Comparison of ENCODE assay signal across 8 cellular contexts in genomic region chr20:36399147-36399968, GRCh38.
DNase-seq lines count a peak whose midpoint lies in the region; ATAC-seq and TF ChIP-seq lines count a peak whose summit lies in the region.

No MANE protein-coding gene starts in this region.

- H3K4me3 ChIP-seq in kidney epithelial cell (ENCODE audit: low read depth, low read length) (no peak overlapping the region), upper lobe of right lung (no peak overlapping the region)

- H3K27me3 ChIP-seq in CD4-positive, alpha-beta T cell (ENCODE audit: control insufficient read depth, insufficient read depth, low read length): peaks cover 22% of the 10 kb centered on the region
- H3K27me3 ChIP-seq in kidney epithelial cell (ENCODE audit: control insufficient read depth, insufficient read depth, low read length) (peaks cover 39% of the 10 kb centered on the region), upper lobe of right lung (peaks cover 25% of the 10 kb centered on the region)

- H3K36me3 Mint-ChIP-seq in CD4-positive, alpha-beta T cell (ENCODE audit: low read depth): no peaks in the 10 kb centered on the region
- H3K36me3 Mint-ChIP-seq in activated naive CD4-positive, alpha-beta T cell treated with anti-CD3 and anti-CD28 coated beads, Interleukin-2, amount 50 U/mL, for 72 hours: no peaks in the 10 kb centered on the region

- POLR2A ChIA-PET in CD4-positive, alpha-beta T cell (lab: Charles Lee): no interaction called here

- no peak overlapping the region for H3K27ac ChIP-seq in CD4-positive, alpha-beta T cell (ENCODE audit: low read depth, low read length)
- no peak overlapping the region for H3K27ac ChIP-seq in upper lobe of right lung

- no peaks in the 10 kb centered on the region for H3K36me3 ChIP-seq in kidney epithelial cell (ENCODE audit: control insufficient read depth, insufficient read depth, low read length)
- no peaks in the 10 kb centered on the region for H3K36me3 ChIP-seq in upper lobe of right lung

- no peak for TF ChIP-seq CTCF in CD4-positive, alpha-beta T cell (IDR thresholded peaks at IDR 0.05)
- peak; percentile 37 for TF ChIP-seq CTCF in kidney epithelial cell (IDR thresholded peaks at IDR 0.05; ENCODE audit: insufficient read depth, low read length, poor library complexity, severe bottlenecking)
- TF ChIP-seq CTCF in upper lobe of right lung (IDR thresholded peaks at IDR 0.05): peak; percentile 19

- no peaks in the 10 kb centered on the region for H3K4me1 ChIP-seq in upper lobe of right lung

- no peak overlapping the region for H3K4me3 Mint-ChIP-seq in CD4-positive, alpha-beta T cell

- H3K9me3 ChIP-seq in CD4-positive, alpha-beta T cell (ENCODE audit: control insufficient read depth, low read length): no peaks in the 10 kb centered on the region
- H3K9me3 ChIP-seq in upper lobe of right lung: no peaks in the 10 kb centered on the region

- CTCF ChIA-PET in CD4-positive, alpha-beta T cell (lab: Charles Lee): interaction anchor here (1.1 kb wide), 1 partner anchor 197 kb away, joined by 3 read pairs; no protein-coding TSS in a partner anchor

- ATAC-seq in CD4-positive, alpha-beta T cell (ENCODE audit: poor library complexity): peak; percentile 78
- peak; percentile 36 to 84 for ATAC-seq in activated naive CD4-positive, alpha-beta T cell treated with anti-CD3 and anti-CD28 coated beads, Interleukin-2, amount 50 U/mL, for 72 hours
- ATAC-seq in upper lobe of right lung (peak; percentile 41), GM21381 (IDR thresholded peaks at IDR 0.05; ENCODE audit: unreplicated experiment) (no peak)

- DNase-seq in CD4-positive, alpha-beta T cell: peak in 5 of 10 experiments; percentile 5 to 27 (median 9)
- DNase-seq in GM19238 (ENCODE audit: insufficient read length, low spot score) (peak; percentile 30), NCI-H82 treated with DMSO at 0.1 percent for 48 hours (lab: John Stamatoyannopoulos, UW; ENCODE audit: unreplicated experiment) (peak; percentile 57), kidney epithelial cell (ENCODE audit: low read depth) (no peak), upper lobe of right lung (no peak), GOT3 (lab: John Stamatoyannopoulos, UW) (no peak)
- peak in 1 of 2 donors; percentile 69 for DNase-seq in activated naive CD4-positive, alpha-beta T cell treated with anti-CD3 and anti-CD28 coated beads, Interleukin-2, amount 50 U/mL, for 72 hours (ENCODE audit: low spot score in 2 of 2)

- no peaks in the 10 kb centered on the region for H3K4me1 Mint-ChIP-seq in CD4-positive, alpha-beta T cell (ENCODE audit: low read depth)

- intact Hi-C loops in CD4-positive, alpha-beta T cell (cut with DNase I, micrococcal nuclease): no loop called here
- intact Hi-C loops in upper lobe of right lung (cut with DNase I): no loop called here

- no peaks in the 10 kb centered on the region for H3K9me3 Mint-ChIP-seq in CD4-positive, alpha-beta T cell
- H3K9me3 Mint-ChIP-seq in activated naive CD4-positive, alpha-beta T cell treated with anti-CD3 and anti-CD28 coated beads, Interleukin-2, amount 50 U/mL, for 72 hours: peaks cover 0 to 6% of the 10 kb centered on the region in 2 donors

- no peak overlapping the region for H3K27ac Mint-ChIP-seq in CD4-positive, alpha-beta T cell
- H3K27ac Mint-ChIP-seq in activated naive CD4-positive, alpha-beta T cell treated with anti-CD3 and anti-CD28 coated beads, Interleukin-2, amount 50 U/mL, for 72 hours: no peak overlapping the region

- H3K27me3 Mint-ChIP-seq in CD4-positive, alpha-beta T cell: peaks cover 55% of the 10 kb centered on the region

Comparison
In these comparisons a context has a peak if more than half of its experiments do, and no peak if none do; other contexts are left out.
1. DNase-seq: peak in GM19238 (single experiment) and NCI-H82 treated with DMSO at 0.1 percent for 48 hours (single experiment); none in kidney epithelial cell (single experiment), upper lobe of right lung (single experiment) and GOT3 (single experiment).